In genomic region chr1:241614144-241614543, GRCh38 we compare ENCODE assay signal across 1 cellular context.
TF ChIP-seq lines count a peak whose summit lies in the region.

No MANE protein-coding gene starts in this region.

TF ChIP-seq in A549, 52 proteins besides CTCF, POLR2A, EP300 and RAD21:
- no peak for TF ChIP-seq RCOR1 (IDR thresholded peaks at IDR 0.05; ENCODE audit: low read depth, low read length)
- TF ChIP-seq JUNB (IDR thresholded peaks at IDR 0.05): no peak
- TF ChIP-seq CHD4 (IDR thresholded peaks at IDR 0.05; ENCODE audit: borderline replicate concordance): no peak
- no peak for TF ChIP-seq HOXB5 (CRISPR knock-in tag; IDR thresholded peaks at IDR 0.05)
- no peak for TF ChIP-seq CHD2 (IDR thresholded peaks at IDR 0.05; ENCODE audit: low read length, partially characterized antibody)
- TF ChIP-seq, protein P1, sequence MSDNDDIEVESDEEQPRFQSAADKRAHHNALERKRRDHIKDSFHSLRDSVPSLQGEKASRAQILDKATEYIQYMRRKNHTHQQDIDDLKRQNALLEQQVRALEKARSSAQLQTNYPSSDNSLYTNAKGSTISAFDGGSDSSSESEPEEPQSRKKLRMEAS (IDR thresholded peaks at IDR 0.05): no peak
- TF ChIP-seq, protein P2, sequence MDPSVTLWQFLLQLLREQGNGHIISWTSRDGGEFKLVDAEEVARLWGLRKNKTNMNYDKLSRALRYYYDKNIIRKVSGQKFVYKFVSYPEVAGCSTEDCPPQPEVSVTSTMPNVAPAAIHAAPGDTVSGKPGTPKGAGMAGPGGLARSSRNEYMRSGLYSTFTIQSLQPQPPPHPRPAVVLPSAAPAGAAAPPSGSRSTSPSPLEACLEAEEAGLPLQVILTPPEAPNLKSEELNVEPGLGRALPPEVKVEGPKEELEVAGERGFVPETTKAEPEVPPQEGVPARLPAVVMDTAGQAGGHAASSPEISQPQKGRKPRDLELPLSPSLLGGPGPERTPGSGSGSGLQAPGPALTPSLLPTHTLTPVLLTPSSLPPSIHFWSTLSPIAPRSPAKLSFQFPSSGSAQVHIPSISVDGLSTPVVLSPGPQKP (IDR thresholded peaks at IDR 0.05; ENCODE audit: low read depth, low read length): no peak
- no peak for TF ChIP-seq CEBPB (IDR thresholded peaks at IDR 0.05)
- TF ChIP-seq MAZ (IDR thresholded peaks at IDR 0.05; ENCODE audit: borderline replicate concordance, low read depth, low read length): no peak
- TF ChIP-seq RFX5 (IDR thresholded peaks at IDR 0.05): no peak
- TF ChIP-seq HOXA7 (CRISPR knock-in tag; IDR thresholded peaks at IDR 0.05): no peak
- TF ChIP-seq E2F6 (IDR thresholded peaks at IDR 0.05; ENCODE audit: borderline replicate concordance, low read depth): no peak
- no peak for TF ChIP-seq EHMT2 (IDR thresholded peaks at IDR 0.05; ENCODE audit: low read depth)
- TF ChIP-seq, protein P3, sequence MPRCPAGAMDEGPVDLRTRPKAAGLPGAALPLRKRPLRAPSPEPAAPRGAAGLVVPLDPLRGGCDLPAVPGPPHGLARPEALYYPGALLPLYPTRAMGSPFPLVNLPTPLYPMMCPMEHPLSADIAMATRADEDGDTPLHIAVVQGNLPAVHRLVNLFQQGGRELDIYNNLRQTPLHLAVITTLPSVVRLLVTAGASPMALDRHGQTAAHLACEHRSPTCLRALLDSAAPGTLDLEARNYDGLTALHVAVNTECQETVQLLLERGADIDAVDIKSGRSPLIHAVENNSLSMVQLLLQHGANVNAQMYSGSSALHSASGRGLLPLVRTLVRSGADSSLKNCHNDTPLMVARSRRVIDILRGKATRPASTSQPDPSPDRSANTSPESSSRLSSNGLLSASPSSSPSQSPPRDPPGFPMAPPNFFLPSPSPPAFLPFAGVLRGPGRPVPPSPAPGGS (IDR thresholded peaks at IDR 0.05): no peak
- no peak for TF ChIP-seq SMC3 (IDR thresholded peaks at IDR 0.05)
- no peak for TF ChIP-seq HDAC2 (IDR thresholded peaks at IDR 0.05)
- TF ChIP-seq ZFP36 (IDR thresholded peaks at IDR 0.05; ENCODE audit: borderline replicate concordance, partially characterized antibody): no peak
